Comparison of ENCODE assay signal across 22 cellular contexts in genomic region chr16:10967981-10968380, GRCh38. TPM values are rescaled to one million over a fixed set of nuclear protein-coding genes. Genes with fewer than 3 reads are reported as not detected.
A peak's percentile ranks its signal among the peaks of the same experiment; 100 is the strongest.
DNase-seq lines count a peak whose midpoint lies in the region; ATAC-seq and TF ChIP-seq lines count a peak whose summit lies in the region.
"Had no signal": no experiment of that assay in that cellular context is flagged by ENCODE, and none has a peak within 500 bp of the region (broad histone marks: within the 10 kb centered on the region; RNA-seq: fewer than 3 reads in every experiment).

No MANE protein-coding gene starts in this region.

- H3K9me3 Mint-ChIP-seq in activated B cell treated with CpG ODN at 0.5 μM for 24 hours: no peaks in the 10 kb centered on the region
- H3K9me3 Mint-ChIP-seq: CD4-positive, alpha-beta T cell had no signal

- no peaks in the 10 kb centered on the region for H3K36me3 ChIP-seq in testis (ENCODE audit: low read depth, missing control alignments)

- no peak for TF ChIP-seq CTCF in activated B cell treated with CpG ODN at 0.5 μM for 24 hours (IDR thresholded peaks at IDR 0.05)
- TF ChIP-seq CTCF in testis (IDR thresholded peaks at IDR 0.05): no peak

- H3K4me1 ChIP-seq in right cardiac atrium (ENCODE audit: control insufficient read depth, insufficient read depth, low read length) (peaks cover 3% of the 10 kb centered on the region), testis (peaks cover 15% of the 10 kb centered on the region)

- WGBS in right cardiac atrium: 69% methylated on average over 6 of the region's 6 CpGs
- 66 to 68% methylated on average over 6 of the region's 6 CpGs for WGBS in testis, 2 donors

- H3K27me3 ChIP-seq in right cardiac atrium (ENCODE audit: control insufficient read depth, insufficient read depth): no peaks in the 10 kb centered on the region
- H3K27me3 ChIP-seq in testis: no peaks in the 10 kb centered on the region
- H3K27me3 ChIP-seq: BLaER1 had no signal

- H3K27ac Mint-ChIP-seq in activated B cell treated with CpG ODN at 0.5 μM for 24 hours: peak overlapping the region; percentile 94
- H3K27ac Mint-ChIP-seq: CD4-positive, alpha-beta T cell had no signal

- DNase-seq in Right ventricle myocardium superior (no peak), left cardiac atrium (no peak), activated B cell treated with CpG ODN at 0.5 μM for 24 hours (no peak), right cardiac atrium (no peak), testis (peak; percentile 59), dermis blood vessel endothelial cell (no peak), NCI-H2171 (lab: John Stamatoyannopoulos, UW) (no peak)
- DNase-seq: CD4-positive, alpha-beta T cell; COR-L47; DMS79 treated with DMSO at 0.1 percent for 48 hours; GOT3; HCEC 1CT; Karpas-422; MV-4-11; NCI-H1105 treated with DMSO at 0.1 percent for 48 hours; NCI-H2029 treated with DMSO at 0.1 percent for 48 hours; NCI-H345; NCI-H524 treated with DMSO at 0.1 percent for 48 hours; NCI-H82; SHP77 treated with DMSO at 0.1 percent for 48 hours had no signal

- CTCF ChIA-PET in activated B cell treated with CpG ODN at 0.5 μM for 24 hours (lab: Charles Lee): interaction anchor here (0.9 to 3.8 kb wide), 3 partner anchors 287 to 564 kb away, joined by 3 to 17 read pairs (median 6); partner anchors contain the start of gene SOCS1

- no peak overlapping the region for H3K4me3 Mint-ChIP-seq in activated B cell treated with CpG ODN at 0.5 μM for 24 hours
- H3K4me3 Mint-ChIP-seq: CD4-positive, alpha-beta T cell had no signal

- H3K4me3 ChIP-seq in right cardiac atrium (ENCODE audit: low read length): no peak overlapping the region
- no peak overlapping the region for H3K4me3 ChIP-seq in testis
- H3K4me3 ChIP-seq: BLaER1, SK-N-MC had no signal

- POLR2A ChIA-PET in activated B cell treated with CpG ODN at 0.5 μM for 24 hours (lab: Charles Lee): interaction anchor here (0.6 to 4.3 kb wide), 6 partner anchors 12 to 438 kb away, joined by 3 to 48 read pairs (median 6); partner anchors contain the start of gene SOCS1

- no peaks in the 10 kb centered on the region for H3K9me3 ChIP-seq in right cardiac atrium (ENCODE audit: control insufficient read depth, low read length)
- no peaks in the 10 kb centered on the region for H3K9me3 ChIP-seq in testis
- H3K9me3 ChIP-seq: BLaER1 had no signal

- H3K27ac ChIP-seq in right cardiac atrium (ENCODE audit: low read length): peak overlapping the region; percentile 15
- no peak overlapping the region for H3K27ac ChIP-seq in testis
- H3K27ac ChIP-seq: BLaER1, SK-N-MC had no signal

- no peak for TF ChIP-seq POLR2A in testis (IDR thresholded peaks at IDR 0.05)

- peak; percentile 65 for ATAC-seq in Right ventricle myocardium superior (ENCODE audit: poor library complexity)
- no peak for ATAC-seq in left cardiac atrium
- no peak for ATAC-seq in activated B cell treated with CpG ODN at 0.5 μM for 24 hours (ENCODE audit: low read depth)
- peak in 1 of 2 donors; percentile 37 for ATAC-seq in right cardiac atrium

- no peaks in the 10 kb centered on the region for H3K27me3 Mint-ChIP-seq in activated B cell treated with CpG ODN at 0.5 μM for 24 hours
- H3K27me3 Mint-ChIP-seq: CD4-positive, alpha-beta T cell had no signal

- peaks cover 42% of the 10 kb centered on the region for H3K4me1 Mint-ChIP-seq in activated B cell treated with CpG ODN at 0.5 μM for 24 hours

- intact Hi-C loops in Right ventricle myocardium superior (cut with DNase I): loop anchor here (10.0 kb wide), 1 partner anchor 387 kb away; no protein-coding TSS in a partner anchor
- intact Hi-C loops in left cardiac atrium (cut with DNase I): loop anchor here (5.0 to 10.0 kb wide), 3 partner anchors 137 to 389 kb away; no protein-coding TSS in a partner anchor
- intact Hi-C loops in activated B cell treated with CpG ODN at 0.5 μM for 24 hours (cut with micrococcal nuclease): loop anchor here (5.0 kb wide), 1 partner anchor 139 kb away; no protein-coding TSS in a partner anchor
- intact Hi-C loops in right cardiac atrium (cut with DNase I): loop anchor here in 3 of 4 donors (5.0 to 10.0 kb wide), 3 partner anchors 289 to 667 kb away; partner anchors contain the start of gene SOCS1 (in 2 of the 3)
- intact Hi-C loops in testis (cut with DNase I; ENCODE audit: low total_unique reads): no loop called here

- peaks cover 74% of the 10 kb centered on the region for H3K36me3 Mint-ChIP-seq in activated B cell treated with CpG ODN at 0.5 μM for 24 hours (ENCODE audit: low read depth)

RNA-seq across cellular contexts. Expression of gene CLEC16A, which starts 23.6 kb away (rescaled TPM):
- total RNA-seq in Right ventricle myocardium superior (20.9 TPM), left cardiac atrium (10 to 100 TPM; 25.5 to 30.2 TPM), activated B cell treated with CpG ODN at 0.5 μM for 24 hours (53.4 and 57.6 TPM in 2 replicates), right cardiac atrium (10 to 100 TPM; 24.0 to 31.5 (median 30.4) TPM), testis (100 to 1,000 TPM in 1 of 2 donors, 10 to 100 TPM in 1; 93.9 to 122 TPM), dermis blood vessel endothelial cell (22.1 and 22.8 TPM in 2 replicates)
- polyA plus RNA-seq in right cardiac atrium (14.9 TPM), testis (ENCODE audit: insufficient read depth, low read depth, low replicate concordance) (126 TPM)

RNA-seq across cellular contexts. Expression of gene DEXI, which starts 25.7 kb away (rescaled TPM):
- total RNA-seq in Right ventricle myocardium superior: 112 TPM
- total RNA-seq in left cardiac atrium: 10 to 100 TPM; 68.5 to 84.9 TPM
- total RNA-seq in activated B cell treated with CpG ODN at 0.5 μM for 24 hours: 18.0 and 19.8 TPM in 2 replicates
- 100 to 1,000 TPM in 2 of 4 donors, 10 to 100 TPM in 2; 82.2 to 126 (median 101) TPM for total RNA-seq in right cardiac atrium
- 127 TPM for polyA plus RNA-seq in right cardiac atrium
- total RNA-seq in testis: 10 to 100 TPM; 39.0 to 57.4 TPM
- 30.0 TPM for polyA plus RNA-seq in testis (ENCODE audit: insufficient read depth, low read depth, low replicate concordance)
- 42.8 and 65.3 TPM in 2 replicates for total RNA-seq in dermis blood vessel endothelial cell
